In genomic region chr2:230411484-230412368, GRCh38 we compare ENCODE assay signal across 8 cellular contexts. TPM values are rescaled to one million over a fixed set of nuclear protein-coding genes. Genes with fewer than 3 reads are reported as not detected.
DNase-seq lines count a peak whose midpoint lies in the region; ATAC-seq, FAIRE-seq and TF ChIP-seq lines count a peak whose summit lies in the region.

No MANE protein-coding gene starts in this region.

- no peak overlapping the region for H2AK5ac ChIP-seq in neuronal stem cell (ENCODE audit: low read depth, low read length)

- no peak for FAIRE-seq in frontal cortex (lab: Jason Lieb, UNC)

- peak overlapping the region; percentile 100 for H4K8ac ChIP-seq in neuronal stem cell (ENCODE audit: low read depth, low read length)

- H3K9ac ChIP-seq in neuronal stem cell (ENCODE audit: low read depth, low read length, poor library complexity), result peak overlapping the region; percentile 92

- TF ChIP-seq CTCF in tibial nerve (IDR thresholded peaks at IDR 0.05), result no peak

- H3K27me3 ChIP-seq in neuronal stem cell (ENCODE audit: control insufficient read depth in 3 of 3, insufficient read depth in 3 of 3, low read depth in 1 of 3, low read length in 3 of 3) (peaks cover 2 to 47% (median 17%) of the 10 kb centered on the region in 3 experiments), tibial nerve (no peaks in the 10 kb centered on the region)

- peak overlapping the region; percentile 64 for H2BK120ac ChIP-seq in neuronal stem cell (ENCODE audit: low read depth, low read length)

- peak overlapping the region; percentile 50 for H3K23ac ChIP-seq in neuronal stem cell (ENCODE audit: low read depth, low read length, poor library complexity)

- H3K27ac ChIP-seq in neuronal stem cell (replicated peaks; ENCODE audit: low read length) (no peak overlapping the region), tibial nerve (peak overlapping the region; percentile 90 to 98 (median 94))

- H3K36me3 ChIP-seq in neuronal stem cell (replicated peaks in 1 of 2; ENCODE audit: control insufficient read depth in 2 of 2, insufficient read depth in 2 of 2, low read length in 2 of 2) (no peaks in the 10 kb centered on the region), tibial nerve (no peaks in the 10 kb centered on the region)

- H3K4me1 ChIP-seq in neuronal stem cell (ENCODE audit: control insufficient read depth in 2 of 2, insufficient read depth in 1 of 2, low read depth in 1 of 2, low read length in 2 of 2) (peaks cover 2 to 4% of the 10 kb centered on the region in 2 donors), tibial nerve (peaks cover 0 to 67% (median 28%) of the 10 kb centered on the region in 4 donors)

- ATAC-seq in GM19372 (IDR thresholded peaks at IDR 0.05; ENCODE audit: low read depth, unreplicated experiment) (peak; percentile 51), HG03457 (IDR thresholded peaks at IDR 0.05; ENCODE audit: unreplicated experiment) (peak; percentile 42)

- H3K4me3 ChIP-seq in neuronal stem cell (ENCODE audit: low read length in 2 of 2) (peak overlapping the region; percentile 58 to 82), tibial nerve (peak overlapping the region; percentile 74 to 81 (median 76))

- no peaks in the 10 kb centered on the region for H3K27me3 Mint-ChIP-seq in activated naive CD4-positive, alpha-beta T cell treated with anti-CD3 and anti-CD28 coated beads for 36 hours (ENCODE audit: low read depth)

- peaks cover 1% of the 10 kb centered on the region for H3K9me3 Mint-ChIP-seq in activated naive CD4-positive, alpha-beta T cell treated with anti-CD3 and anti-CD28 coated beads for 36 hours

- H3K4me3 Mint-ChIP-seq in activated naive CD4-positive, alpha-beta T cell treated with anti-CD3 and anti-CD28 coated beads for 36 hours, result peak overlapping the region; percentile 90

- peak overlapping the region; percentile 57 for H2BK15ac ChIP-seq in neuronal stem cell (ENCODE audit: low read length)

- H3K9me3 ChIP-seq in neuronal stem cell (replicated peaks in 1 of 2; ENCODE audit: control insufficient read depth in 2 of 2, insufficient read depth in 1 of 2, low read depth in 1 of 2, low read length in 2 of 2) (no peaks in the 10 kb centered on the region), tibial nerve (no peaks in the 10 kb centered on the region)

- no peak overlapping the region for H4K91ac ChIP-seq in neuronal stem cell (ENCODE audit: low read depth, low read length, poor library complexity)

- peak overlapping the region; percentile 96 for H3K18ac ChIP-seq in neuronal stem cell (ENCODE audit: low read length)

- DNase-seq in COLO829 (ENCODE audit: low spot score) (peak; percentile 50), RPMI7951 (ENCODE audit: low read depth) (peak; percentile 77), frontal cortex (ENCODE audit: low spot score in 2 of 2) (peak; percentile 57 to 80), neuronal stem cell (ENCODE audit: low spot score) (peak; percentile 41), tibial nerve (ENCODE audit: low spot score in 2 of 2) (peak in 1 of 2 donors; percentile 42)
- peak; percentile 68 for DNase-seq in activated naive CD4-positive, alpha-beta T cell treated with anti-CD3 and anti-CD28 coated beads for 36 hours

- peaks cover 12% of the 10 kb centered on the region for H3K36me3 Mint-ChIP-seq in activated naive CD4-positive, alpha-beta T cell treated with anti-CD3 and anti-CD28 coated beads for 36 hours (ENCODE audit: low read depth)

- peak overlapping the region; percentile 93 for H3K4me2 ChIP-seq in neuronal stem cell (ENCODE audit: insufficient read depth, low read length, poor library complexity, severe bottlenecking)

- peak in 1 of 2 donors; percentile 72 for TF ChIP-seq EP300 in tibial nerve (IDR thresholded peaks at IDR 0.05)

- no peaks in the 10 kb centered on the region for H3K79me1 ChIP-seq in neuronal stem cell (ENCODE audit: low read depth, low read length)

- H3K4me1 Mint-ChIP-seq in activated naive CD4-positive, alpha-beta T cell treated with anti-CD3 and anti-CD28 coated beads for 36 hours (ENCODE audit: low read depth), result peaks cover 72% of the 10 kb centered on the region

- peak overlapping the region; percentile 98 for H2AFZ ChIP-seq in neuronal stem cell (ENCODE audit: low read length)

- CTCF ChIA-PET in activated naive CD4-positive, alpha-beta T cell treated with anti-CD3 and anti-CD28 coated beads for 36 hours (lab: Charles Lee), result interaction anchor here (0.8 to 1.1 kb wide), 2 partner anchors 82 to 387 kb away, joined by 3 to 4 read pairs; no protein-coding TSS in a partner anchor

- intact Hi-C loops in activated naive CD4-positive, alpha-beta T cell treated with anti-CD3 and anti-CD28 coated beads for 36 hours (cut with micrococcal nuclease), result loop anchor here (5.0 to 10.0 kb wide), 3 partner anchors 301 to 1053 kb away; partner anchors contain the start of genes CAB39 and NCL

- H2BK12ac ChIP-seq in neuronal stem cell (ENCODE audit: low read length), result peak overlapping the region; percentile 34

- TF ChIP-seq POLR2A in tibial nerve (IDR thresholded peaks at IDR 0.05), result peak in 1 of 2 donors; percentile 42

- H3K14ac ChIP-seq in neuronal stem cell (ENCODE audit: low read length), result peak overlapping the region; percentile 94

- no CpG with 5 or more reads among the region's 61 CpGs for WGBS in neuronal stem cell (ENCODE audit: extremely low coverage in 2 of 2, insufficient read length in 2 of 2, insufficient replicate concordance in 1 of 2), 2 donors
- 1 to 3% methylated on average over 32 to 55 of the region's 61 CpGs for WGBS in tibial nerve, 2 donors

- H3K27ac Mint-ChIP-seq in activated naive CD4-positive, alpha-beta T cell treated with anti-CD3 and anti-CD28 coated beads for 36 hours, result peak overlapping the region; percentile 85

- no peak overlapping the region for H2BK5ac ChIP-seq in neuronal stem cell (ENCODE audit: low read length)

- no peak overlapping the region for H3K4ac ChIP-seq in neuronal stem cell (ENCODE audit: low read length)

RNA-seq across cellular contexts. Expression of gene SP100, which starts 4.3 kb away (rescaled TPM):
- total RNA-seq in RPMI7951 (2014; rRNA removed; shearing (Covaris generic)), result 127 and 129 TPM in 2 replicates
- total RNA-seq in activated naive CD4-positive, alpha-beta T cell treated with anti-CD3 and anti-CD28 coated beads for 36 hours, result 100 to 1,000 TPM; 145 to 151 TPM
- total RNA-seq in frontal cortex (4.1 TPM), tibial nerve (100 to 1,000 TPM in 2 of 4 donors, 10 to 100 TPM in 2; 84.1 to 126 (median 108) TPM)
- 0.06 TPM for polyA plus RNA-seq in neuronal stem cell (2013, experiment 1 of 2)
- polyA plus RNA-seq in neuronal stem cell (2013, experiment 2 of 2), result 0.15 TPM

Comparison
In these comparisons a context has a peak if more than half of its experiments do, and no peak if none do; other contexts are left out.
1. RNA of gene SP100, which starts 4.3 kb away (total RNA-seq): 145 to 151 TPM in activated naive CD4-positive, alpha-beta T cell treated with anti-CD3 and anti-CD28 coated beads for 36 hours, 127 to 129 TPM in RPMI7951 and 84.1 to 126 TPM in tibial nerve; 4.1 TPM in frontal cortex (single experiment); every median in the first group is over 10 times any median in the second.